In the genomic region with DNA sequence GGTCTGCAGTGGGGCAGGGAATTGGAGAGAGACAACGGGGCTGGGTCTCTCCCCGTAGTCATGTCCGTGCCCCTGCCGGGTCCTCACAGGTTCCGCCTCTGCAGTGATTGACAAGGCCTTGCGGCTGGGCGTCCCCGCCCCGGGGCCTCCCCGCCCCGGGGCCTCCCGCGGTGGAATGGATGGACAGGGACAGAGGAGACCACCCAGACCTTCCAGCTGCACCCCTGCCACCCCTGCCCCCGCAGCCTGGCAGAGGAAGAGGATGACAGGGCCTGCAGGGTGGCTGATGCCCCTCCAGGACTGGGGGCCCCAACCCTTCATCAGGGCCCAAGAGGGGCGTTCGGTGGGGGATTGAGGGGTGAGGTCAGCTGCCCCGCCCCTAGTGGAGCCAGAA, we compare ENCODE assay signal across 1 cellular context.
TF ChIP-seq lines count a peak whose summit lies in the region.

No MANE protein-coding gene starts in this region.

TF ChIP-seq in SK-N-SH, 30 proteins besides CTCF, POLR2A, EP300 and RAD21 (continued from another document):
- TF ChIP-seq, protein P1, sequence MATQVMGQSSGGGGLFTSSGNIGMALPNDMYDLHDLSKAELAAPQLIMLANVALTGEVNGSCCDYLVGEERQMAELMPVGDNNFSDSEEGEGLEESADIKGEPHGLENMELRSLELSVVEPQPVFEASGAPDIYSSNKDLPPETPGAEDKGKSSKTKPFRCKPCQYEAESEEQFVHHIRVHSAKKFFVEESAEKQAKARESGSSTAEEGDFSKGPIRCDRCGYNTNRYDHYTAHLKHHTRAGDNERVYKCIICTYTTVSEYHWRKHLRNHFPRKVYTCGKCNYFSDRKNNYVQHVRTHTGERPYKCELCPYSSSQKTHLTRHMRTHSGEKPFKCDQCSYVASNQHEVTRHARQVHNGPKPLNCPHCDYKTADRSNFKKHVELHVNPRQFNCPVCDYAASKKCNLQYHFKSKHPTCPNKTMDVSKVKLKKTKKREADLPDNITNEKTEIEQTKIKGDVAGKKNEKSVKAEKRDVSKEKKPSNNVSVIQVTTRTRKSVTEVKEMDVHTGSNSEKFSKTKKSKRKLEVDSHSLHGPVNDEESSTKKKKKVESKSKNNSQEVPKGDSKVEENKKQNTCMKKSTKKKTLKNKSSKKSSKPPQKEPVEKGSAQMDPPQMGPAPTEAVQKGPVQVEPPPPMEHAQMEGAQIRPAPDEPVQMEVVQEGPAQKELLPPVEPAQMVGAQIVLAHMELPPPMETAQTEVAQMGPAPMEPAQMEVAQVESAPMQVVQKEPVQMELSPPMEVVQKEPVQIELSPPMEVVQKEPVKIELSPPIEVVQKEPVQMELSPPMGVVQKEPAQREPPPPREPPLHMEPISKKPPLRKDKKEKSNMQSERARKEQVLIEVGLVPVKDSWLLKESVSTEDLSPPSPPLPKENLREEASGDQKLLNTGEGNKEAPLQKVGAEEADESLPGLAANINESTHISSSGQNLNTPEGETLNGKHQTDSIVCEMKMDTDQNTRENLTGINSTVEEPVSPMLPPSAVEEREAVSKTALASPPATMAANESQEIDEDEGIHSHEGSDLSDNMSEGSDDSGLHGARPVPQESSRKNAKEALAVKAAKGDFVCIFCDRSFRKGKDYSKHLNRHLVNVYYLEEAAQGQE (IDR thresholded peaks at IDR 0.05; ENCODE audit: low read depth, low read length) = no peak
- TF ChIP-seq JUND (IDR thresholded peaks at IDR 0.05) (no peak), FOXM1 (IDR thresholded peaks at IDR 0.05; ENCODE audit: low read depth) (no peak), MEF2A (IDR thresholded peaks at IDR 0.05; ENCODE audit: borderline replicate concordance, low read depth) (no peak), FOSL2 (IDR thresholded peaks at IDR 0.05; ENCODE audit: borderline replicate concordance, low read depth) (no peak)
- TF ChIP-seq, protein P2, sequence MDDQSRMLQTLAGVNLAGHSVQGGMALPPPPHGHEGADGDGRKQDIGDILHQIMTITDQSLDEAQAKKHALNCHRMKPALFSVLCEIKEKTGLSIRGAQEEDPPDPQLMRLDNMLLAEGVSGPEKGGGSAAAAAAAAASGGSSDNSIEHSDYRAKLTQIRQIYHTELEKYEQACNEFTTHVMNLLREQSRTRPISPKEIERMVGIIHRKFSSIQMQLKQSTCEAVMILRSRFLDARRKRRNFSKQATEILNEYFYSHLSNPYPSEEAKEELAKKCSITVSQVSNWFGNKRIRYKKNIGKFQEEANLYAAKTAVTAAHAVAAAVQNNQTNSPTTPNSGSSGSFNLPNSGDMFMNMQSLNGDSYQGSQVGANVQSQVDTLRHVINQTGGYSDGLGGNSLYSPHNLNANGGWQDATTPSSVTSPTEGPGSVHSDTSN (IDR thresholded peaks at IDR 0.05) = no peak
